ENCODE assay signal across 27 cellular contexts in genomic region chr6:151674578-151674977, GRCh38.
"Had no signal": no experiment of that assay in that cellular context is flagged by ENCODE, and none has a peak within 500 bp of the region (broad histone marks: within the 10 kb centered on the region; RNA-seq: fewer than 3 reads in every experiment).

No MANE protein-coding gene starts in this region.

- H3K4me3 ChIP-seq: stomach, suprapubic skin, testis, thoracic aorta, thyroid gland, tibial artery, tibial nerve, transverse colon, upper lobe of left lung, upper lobe of right lung, uterus, vagina had no signal

- DNase-seq: stimulated activated CD4-positive, alpha-beta T cell treated with anti-CD3 and anti-CD28 coated beads, Interleukin-2, amount 100 ng/mL, for 48 hours; stimulated activated CD4-positive, alpha-beta T cell treated with anti-CD3 and anti-CD28 coated beads, Interleukin-4, amount 100 ng/mL, for 1 hour; stimulated activated CD4-positive, alpha-beta T cell treated with anti-CD3 and anti-CD28 coated beads, Interleukin-4, amount 100 ng/mL, for 24 hours; stimulated activated CD4-positive, alpha-beta T cell treated with anti-CD3 and anti-CD28 coated beads, Interleukin-4, amount 100 ng/mL, for 4 hours; stimulated activated CD8-positive, alpha-beta memory T cell treated with anti-CD3 and anti-CD28 coated beads, Interleukin-4, amount 100 ng/mL, for 48 hours; stimulated activated naive B cell treated with anti-CD40 and anti-IgM and Interleukin-4, amounts not matched to agents 10 μg/mL and 1 μg/mL and 100 μg/mL, for 72 hours; stimulated activated naive CD4-positive, alpha-beta T cell; stimulated activated naive CD4-positive, alpha-beta T cell treated with Interleukin-2 at 50 U/mL for 16 hours; stimulated activated naive CD8-positive, alpha-beta T cell treated with anti-CD3 and anti-CD28 coated beads, Interleukin-15, amount 100 ng/mL, for 72 hours; stimulated activated naive CD8-positive, alpha-beta T cell treated with anti-CD3 and anti-CD28 coated beads, Interleukin-15, Interleukin-2, amounts not matched to agents 100 U/mL and 50 U/mL, for 24 hours; stomach; substantia nigra; testis; thyroid gland; tibial artery; transverse colon; trophoblast cell; upper lobe of left lung; upper lobe of right lung; uterus had no signal

- H3K4me1 ChIP-seq: suprapubic skin, testis, tibial artery, tibial nerve, transverse colon, upper lobe of right lung, uterus had no signal

- ATAC-seq: stimulated activated effector memory CD8-positive, alpha-beta T cell treated with anti-CD3 and anti-CD28 coated beads, Interleukin-12 subunit alpha, Interleukin-12 subunit beta, amount 100 ng/mL, for 72 hours; stimulated activated memory B cell treated with anti-CD40 and anti-IgM and Interleukin-4, amounts not matched to agents 10 μg/mL and 1 μg/mL and 100 μg/mL, for 72 hours; stimulated activated naive B cell treated with anti-CD40 and anti-IgM and Interleukin-4, amounts not matched to agents 10 μg/mL and 1 μg/mL and 100 μg/mL, for 72 hours; stimulated activated naive CD8-positive, alpha-beta T cell treated with anti-CD3 and anti-CD28 coated beads, Interleukin-15, amount 100 ng/mL, for 72 hours; stimulated activated naive CD8-positive, alpha-beta T cell treated with anti-CD3 and anti-CD28 coated beads, Interleukin-15, Interleukin-2, amounts not matched to agents 100 U/mL and 50 U/mL, for 24 hours; upper lobe of right lung had no signal

- H3K27ac ChIP-seq: stomach, suprapubic skin, testis, thoracic aorta, thyroid gland, tibial artery, tibial nerve, transverse colon, upper lobe of left lung, upper lobe of right lung, uterus, vagina had no signal

- H3K9me3 ChIP-seq: stomach, suprapubic skin, testis, thoracic aorta, thyroid gland, tibial artery, tibial nerve, transverse colon, upper lobe of left lung, upper lobe of right lung, uterus, vagina had no signal

- H3K27me3 ChIP-seq: stomach, suprapubic skin, testis, thyroid gland, tibial artery, tibial nerve, transverse colon, upper lobe of left lung, upper lobe of right lung, uterus, vagina had no signal

- FAIRE-seq: urothelium cell line had no signal

- H3K36me3 ChIP-seq: stomach, suprapubic skin, thoracic aorta, thyroid gland, tibial artery, tibial nerve, transverse colon, upper lobe of left lung, upper lobe of right lung, uterus, vagina had no signal
